In genomic region chr13:91347996-91348905, GRCh38 we compare ENCODE assay signal across 8 cellular contexts. TPM values are rescaled to one million over a fixed set of nuclear protein-coding genes. Genes with fewer than 3 reads are reported as not detected.
DNase-seq lines count a peak whose midpoint lies in the region; ATAC-seq and TF ChIP-seq lines count a peak whose summit lies in the region.

No MANE protein-coding gene starts in this region.

- peaks cover 41% of the 10 kb centered on the region for H3K79me2 ChIP-seq in PC-9 (ENCODE audit: low read depth)

- H3K36me3 ChIP-seq in PC-9 (ENCODE audit: low read depth) (peaks cover 40% of the 10 kb centered on the region), ovary (no peaks in the 10 kb centered on the region), transverse colon (peaks cover 0 to 5% (median 0%) of the 10 kb centered on the region in 4 donors)

- peak overlapping the region; percentile 92; the same call in 1 of the 2 replicates for H3K4me2 ChIP-seq in PC-9

- no peak for TF ChIP-seq CTCF in PC-9 (conservative IDR thresholded peaks at IDR 0.05)
- no peak for TF ChIP-seq CTCF in ovary (IDR thresholded peaks at IDR 0.05)
- no peak for TF ChIP-seq CTCF in transverse colon (IDR thresholded peaks at IDR 0.05)

- POLR2A ChIA-PET in PC-9 (lab: Charles Lee; ENCODE audit: unreplicated experiment): no interaction called here

- H3K4me3 ChIP-seq in PC-9: peak overlapping the region; percentile 99; the same call in 1 of the 2 replicates
- peak overlapping the region; percentile 74 for H3K4me3 ChIP-seq in ovary
- H3K4me3 ChIP-seq in transverse colon: peak overlapping the region; percentile 90 to 100 (median 98)

- H3K27me3 ChIP-seq in PC-9 (ENCODE audit: insufficient read depth, low read depth) (no peaks in the 10 kb centered on the region), ovary (no peaks in the 10 kb centered on the region), transverse colon (peaks cover 11% of the 10 kb centered on the region)

- no peak for TF ChIP-seq EP300 in ovary (IDR thresholded peaks at IDR 0.05)
- TF ChIP-seq EP300 in transverse colon (IDR thresholded peaks at IDR 0.05; ENCODE audit: low read depth): no peak

- H3K4me1 ChIP-seq in PC-9 (replicated peaks; ENCODE audit: insufficient read depth): peaks cover 20% of the 10 kb centered on the region
- H3K4me1 ChIP-seq in ovary (ENCODE audit: insufficient read depth): peaks cover 2% of the 10 kb centered on the region
- H3K4me1 ChIP-seq in transverse colon: peaks cover 0 to 23% (median 13%) of the 10 kb centered on the region in 4 donors

- 1% methylated on average over 35 to 141 of the region's 141 CpGs for WGBS in ovary, 3 donors
- 1% methylated on average over 81 of the region's 141 CpGs; no CpG with 5 or more reads in 1 of the 2 donors for WGBS in transverse colon (ENCODE audit: low coverage in 1 of 2), 2 donors

- H3K9me3 ChIP-seq in PC-9 (ENCODE audit: insufficient read depth, low read depth) (no peaks in the 10 kb centered on the region), ovary (no peaks in the 10 kb centered on the region), transverse colon (no peaks in the 10 kb centered on the region)

- no peaks in the 10 kb centered on the region for H3K9me2 ChIP-seq in PC-9 (ENCODE audit: insufficient read depth)

- TSS peak; percentile 98 for BruUV-seq in PC-9 (replicated peaks; lab: Mats Ljungman, UMichigan)

- peaks cover 37% of the 10 kb centered on the region for H3F3A ChIP-seq in PC-9 (ENCODE audit: insufficient read depth, low read depth)

- in situ Hi-C loops in transverse colon (cut with MboI; ENCODE audit: low pct_ligation_motif_present in 1 of 4, low pct_unique_long_range_greater_than_20kb in 1 of 4, low sequenced_read_pairs in 3 of 4): no loop called here

- peaks cover 38% of the 10 kb centered on the region for H4K20me1 ChIP-seq in PC-9 (ENCODE audit: insufficient read depth)

- intact Hi-C loops in PC-9 (cut with micrococcal nuclease; ENCODE audit: unreplicated experiment) (loop anchor here (10.0 kb wide), 1 partner anchor 213 kb away; no protein-coding TSS in a partner anchor), ovary (cut with DNase I) (no loop called here), transverse colon (cut with DNase I; ENCODE audit: low total_unique reads) (no loop called here)

- no peak overlapping the region for H2AFZ ChIP-seq in PC-9

- DNase-seq in DMS79 (lab: John Stamatoyannopoulos, UW) (peak; percentile 66), DMS79 treated with DMSO at 0.1 percent for 48 hours (lab: John Stamatoyannopoulos, UW) (no peak), PC-9 (peak in 1 of 2 experiments; percentile 25), germinal center (ENCODE audit: low spot score) (peak; percentile 80), ovary (peak; percentile 32 to 70 (median 62)), transverse colon (peak; percentile 56)
- peak; percentile 57 to 76 (median 64) for DNase-seq in activated naive CD4-positive, alpha-beta T cell (lab: John Stamatoyannopoulos, UW)

- peak; percentile 31 for ATAC-seq in HG02840 (IDR thresholded peaks at IDR 0.05; ENCODE audit: low FRiP score, unreplicated experiment)

- TF ChIP-seq POLR2A in ovary (IDR thresholded peaks at IDR 0.05) (no peak), transverse colon (IDR thresholded peaks at IDR 0.05) (no peak)

- CTCF ChIA-PET in PC-9 (lab: Charles Lee): no interaction called here

- H3K27ac ChIP-seq in PC-9 (peak overlapping the region; percentile 81), ovary (peak overlapping the region; percentile 95 to 98), transverse colon (peak overlapping the region; percentile 98 to 100 (median 99))

RNA-seq across cellular contexts. Expression of gene MIR17HG, which starts 0.8 kb away (rescaled TPM):
- 6.5 and 6.9 TPM in 2 replicates for total RNA-seq in PC-9 (2021)
- total RNA-seq in ovary: 1 to 10 TPM; 4.3 to 7.9 (median 5.3) TPM
- 1 to 10 TPM in 1 of 2 donors, under 1 TPM in 1; 0.82 to 1.1 TPM for polyA plus RNA-seq in ovary
- 1 to 10 TPM; 1.1 to 8.1 (median 2.2) TPM for total RNA-seq in transverse colon

RNA-seq across cellular contexts. Expression of gene GPC5, which starts 50.2 kb away (rescaled TPM):
- total RNA-seq in PC-9 (2021): not detected in 2 replicates
- 1 to 10 TPM in 2 of 7 donors, under 1 TPM in 5; 0.10 to 1.5 (median 0.38) TPM for total RNA-seq in ovary
- polyA plus RNA-seq in ovary: under 1 TPM; 0.18 to 0.75 TPM
- total RNA-seq in transverse colon: 1 to 10 TPM in 1 of 4 donors, under 1 TPM in 1, not detected in 2; 0.48 to 1.4 TPM
